In the genomic region with DNA sequence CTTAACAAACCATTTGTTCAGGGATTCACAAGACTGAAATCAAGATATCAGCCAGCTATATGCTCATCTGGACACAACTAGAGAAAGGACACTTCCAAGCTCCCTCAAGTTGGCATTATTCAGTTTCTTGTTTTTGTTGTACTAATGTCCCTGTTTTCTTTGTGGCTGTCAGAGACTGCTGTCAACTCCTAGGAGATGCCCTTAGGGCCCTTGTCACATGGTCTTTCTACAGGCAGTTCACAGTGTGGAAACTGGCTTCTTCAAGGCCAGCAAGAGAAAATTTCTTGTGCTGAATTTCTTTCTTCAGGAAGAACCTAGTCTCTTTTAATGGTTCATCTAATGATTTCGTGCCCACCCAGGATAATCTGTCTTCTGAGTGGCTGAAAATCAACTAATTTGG, we compare ENCODE assay signal across 3 cellular contexts.
"Had no signal": no experiment of that assay in that cellular context is flagged by ENCODE, and none has a peak within 500 bp of the region (broad histone marks: within the 10 kb centered on the region; RNA-seq: fewer than 3 reads in every experiment).

No MANE protein-coding gene starts in this region.

- DNase-seq: GDM1, GF-D8 had no signal

- H3K4me3 ChIP-seq: GM12878 had no signal
